Comparison of ENCODE assay signal across 1 cellular context in the genomic region with DNA sequence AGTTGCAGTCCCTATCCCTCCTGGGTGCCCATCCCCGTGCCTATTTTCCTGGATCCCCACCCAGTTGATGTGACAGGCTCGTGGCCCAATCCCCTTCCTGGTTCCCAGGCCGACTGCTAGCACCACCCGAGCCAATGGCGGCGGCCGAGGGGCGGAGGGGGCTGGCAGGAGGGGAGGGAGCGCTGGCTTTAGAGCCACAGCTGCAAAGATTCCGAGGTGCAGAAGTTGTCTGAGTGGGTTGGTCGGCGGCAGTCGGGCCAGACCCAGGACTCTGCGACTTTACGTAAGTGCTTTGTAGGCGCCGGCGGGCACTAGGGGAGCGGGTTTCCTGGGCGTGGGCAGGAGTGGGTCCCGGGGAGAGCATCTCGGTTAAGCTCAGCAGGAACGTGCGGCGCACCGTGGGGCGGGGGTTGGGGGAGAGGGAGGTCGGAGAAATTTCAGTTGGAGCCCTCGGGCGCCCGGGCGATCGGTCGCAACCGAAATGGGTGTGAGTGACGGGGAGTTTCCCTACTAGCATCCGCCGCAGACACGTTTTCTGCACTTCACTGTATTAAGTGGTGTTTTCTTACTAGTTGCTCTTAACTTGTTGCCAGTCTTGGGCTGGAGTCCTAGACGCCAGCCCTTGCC.
TF ChIP-seq lines count a peak whose summit lies in the region.

A gene with protein sequence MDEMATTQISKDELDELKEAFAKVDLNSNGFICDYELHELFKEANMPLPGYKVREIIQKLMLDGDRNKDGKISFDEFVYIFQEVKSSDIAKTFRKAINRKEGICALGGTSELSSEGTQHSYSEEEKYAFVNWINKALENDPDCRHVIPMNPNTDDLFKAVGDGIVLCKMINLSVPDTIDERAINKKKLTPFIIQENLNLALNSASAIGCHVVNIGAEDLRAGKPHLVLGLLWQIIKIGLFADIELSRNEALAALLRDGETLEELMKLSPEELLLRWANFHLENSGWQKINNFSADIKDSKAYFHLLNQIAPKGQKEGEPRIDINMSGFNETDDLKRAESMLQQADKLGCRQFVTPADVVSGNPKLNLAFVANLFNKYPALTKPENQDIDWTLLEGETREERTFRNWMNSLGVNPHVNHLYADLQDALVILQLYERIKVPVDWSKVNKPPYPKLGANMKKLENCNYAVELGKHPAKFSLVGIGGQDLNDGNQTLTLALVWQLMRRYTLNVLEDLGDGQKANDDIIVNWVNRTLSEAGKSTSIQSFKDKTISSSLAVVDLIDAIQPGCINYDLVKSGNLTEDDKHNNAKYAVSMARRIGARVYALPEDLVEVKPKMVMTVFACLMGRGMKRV (plus strand): TSS at position 197 of the 627 bp plus-strand sequence. CDS start 49,077 bp downstream, outside the sequence.

TF ChIP-seq in HepG2, 621 proteins besides CTCF, POLR2A, EP300 and RAD21 (continued from another document and continues in another):
- TF ChIP-seq TSC22D2 (CRISPR knock-in tag; IDR thresholded peaks at IDR 0.05; ENCODE audit: borderline replicate concordance): no peak
- TF ChIP-seq MAZ (IDR thresholded peaks at IDR 0.05; ENCODE audit: borderline replicate concordance, low read depth, low read length): no peak
- 0 out of 2 replicates have a peak, but pooled peaks have one; percentile 51 for TF ChIP-seq MAZ (CRISPR knock-in tag; IDR thresholded peaks at IDR 0.05; ENCODE audit: low read depth)
- TF ChIP-seq, protein P1, sequence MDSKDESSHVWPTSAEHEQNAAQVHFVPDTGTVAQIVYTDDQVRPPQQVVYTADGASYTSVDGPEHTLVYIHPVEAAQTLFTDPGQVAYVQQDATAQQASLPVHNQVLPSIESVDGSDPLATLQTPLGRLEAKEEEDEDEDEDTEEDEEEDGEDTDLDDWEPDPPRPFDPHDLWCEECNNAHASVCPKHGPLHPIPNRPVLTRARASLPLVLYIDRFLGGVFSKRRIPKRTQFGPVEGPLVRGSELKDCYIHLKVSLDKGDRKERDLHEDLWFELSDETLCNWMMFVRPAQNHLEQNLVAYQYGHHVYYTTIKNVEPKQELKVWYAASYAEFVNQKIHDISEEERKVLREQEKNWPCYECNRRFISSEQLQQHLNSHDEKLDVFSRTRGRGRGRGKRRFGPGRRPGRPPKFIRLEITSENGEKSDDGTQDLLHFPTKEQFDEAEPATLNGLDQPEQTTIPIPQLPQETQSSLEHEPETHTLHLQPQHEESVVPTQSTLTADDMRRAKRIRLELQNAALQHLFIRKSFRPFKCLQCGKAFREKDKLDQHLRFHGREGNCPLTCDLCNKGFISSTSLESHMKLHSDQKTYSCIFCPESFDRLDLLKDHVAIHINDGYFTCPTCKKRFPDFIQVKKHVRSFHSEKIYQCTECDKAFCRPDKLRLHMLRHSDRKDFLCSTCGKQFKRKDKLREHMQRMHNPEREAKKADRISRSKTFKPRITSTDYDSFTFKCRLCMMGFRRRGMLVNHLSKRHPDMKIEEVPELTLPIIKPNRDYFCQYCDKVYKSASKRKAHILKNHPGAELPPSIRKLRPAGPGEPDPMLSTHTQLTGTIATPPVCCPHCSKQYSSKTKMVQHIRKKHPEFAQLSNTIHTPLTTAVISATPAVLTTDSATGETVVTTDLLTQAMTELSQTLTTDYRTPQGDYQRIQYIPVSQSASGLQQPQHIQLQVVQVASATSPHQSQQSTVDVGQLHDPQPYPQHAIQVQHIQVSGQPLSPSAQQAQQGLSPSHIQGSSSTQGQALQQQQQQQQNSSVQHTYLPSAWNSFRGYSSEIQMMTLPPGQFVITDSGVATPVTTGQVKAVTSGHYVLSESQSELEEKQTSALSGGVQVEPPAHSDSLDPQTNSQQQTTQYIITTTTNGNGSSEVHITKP (CRISPR knock-in tag; IDR thresholded peaks at IDR 0.05; ENCODE audit: low read depth): no peak
- TF ChIP-seq, protein P2, sequence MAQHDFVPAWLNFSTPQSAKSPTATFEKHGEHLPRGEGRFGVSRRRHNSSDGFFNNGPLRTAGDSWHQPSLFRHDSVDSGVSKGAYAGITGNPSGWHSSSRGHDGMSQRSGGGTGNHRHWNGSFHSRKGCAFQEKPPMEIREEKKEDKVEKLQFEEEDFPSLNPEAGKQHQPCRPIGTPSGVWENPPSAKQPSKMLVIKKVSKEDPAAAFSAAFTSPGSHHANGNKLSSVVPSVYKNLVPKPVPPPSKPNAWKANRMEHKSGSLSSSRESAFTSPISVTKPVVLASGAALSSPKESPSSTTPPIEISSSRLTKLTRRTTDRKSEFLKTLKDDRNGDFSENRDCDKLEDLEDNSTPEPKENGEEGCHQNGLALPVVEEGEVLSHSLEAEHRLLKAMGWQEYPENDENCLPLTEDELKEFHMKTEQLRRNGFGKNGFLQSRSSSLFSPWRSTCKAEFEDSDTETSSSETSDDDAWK (CRISPR knock-in tag; IDR thresholded peaks at IDR 0.05): no peak
- TF ChIP-seq PRPF4 (IDR thresholded peaks at IDR 0.05; ENCODE audit: low read depth, low read length, poor library complexity, severe bottlenecking): no peak
- TF ChIP-seq, protein P3, sequence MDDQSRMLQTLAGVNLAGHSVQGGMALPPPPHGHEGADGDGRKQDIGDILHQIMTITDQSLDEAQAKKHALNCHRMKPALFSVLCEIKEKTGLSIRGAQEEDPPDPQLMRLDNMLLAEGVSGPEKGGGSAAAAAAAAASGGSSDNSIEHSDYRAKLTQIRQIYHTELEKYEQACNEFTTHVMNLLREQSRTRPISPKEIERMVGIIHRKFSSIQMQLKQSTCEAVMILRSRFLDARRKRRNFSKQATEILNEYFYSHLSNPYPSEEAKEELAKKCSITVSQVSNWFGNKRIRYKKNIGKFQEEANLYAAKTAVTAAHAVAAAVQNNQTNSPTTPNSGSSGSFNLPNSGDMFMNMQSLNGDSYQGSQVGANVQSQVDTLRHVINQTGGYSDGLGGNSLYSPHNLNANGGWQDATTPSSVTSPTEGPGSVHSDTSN (CRISPR knock-in tag; IDR thresholded peaks at IDR 0.05; ENCODE audit: borderline replicate concordance): no peak
- peak; percentile 68 for TF ChIP-seq TAF1 (CRISPR knock-in tag; IDR thresholded peaks at IDR 0.05)
- no peak for TF ChIP-seq AGO1 (IDR thresholded peaks at IDR 0.05; ENCODE audit: low read depth, low read length, poor library complexity, severe bottlenecking)
- TF ChIP-seq NR2F6 (IDR thresholded peaks at IDR 0.05): no peak
- no peak for TF ChIP-seq NR2F6 (CRISPR knock-in tag; IDR thresholded peaks at IDR 0.05)
- no peak for TF ChIP-seq ZNF143 (CRISPR knock-in tag; IDR thresholded peaks at IDR 0.05)
- TF ChIP-seq DMAP1 (CRISPR knock-in tag; IDR thresholded peaks at IDR 0.05): peak; percentile 36; the same call in 1 of the 2 replicates
- TF ChIP-seq NFKB2 (CRISPR knock-in tag; IDR thresholded peaks at IDR 0.05; ENCODE audit: borderline replicate concordance): peak; percentile 39; the same call in 1 of the 2 replicates
- no peak for TF ChIP-seq RBAK (CRISPR knock-in tag; IDR thresholded peaks at IDR 0.05)
- TF ChIP-seq ZNF883 (CRISPR knock-in tag; IDR thresholded peaks at IDR 0.05; ENCODE audit: not compliant biosample characterization): no peak
- TF ChIP-seq, protein P4, sequence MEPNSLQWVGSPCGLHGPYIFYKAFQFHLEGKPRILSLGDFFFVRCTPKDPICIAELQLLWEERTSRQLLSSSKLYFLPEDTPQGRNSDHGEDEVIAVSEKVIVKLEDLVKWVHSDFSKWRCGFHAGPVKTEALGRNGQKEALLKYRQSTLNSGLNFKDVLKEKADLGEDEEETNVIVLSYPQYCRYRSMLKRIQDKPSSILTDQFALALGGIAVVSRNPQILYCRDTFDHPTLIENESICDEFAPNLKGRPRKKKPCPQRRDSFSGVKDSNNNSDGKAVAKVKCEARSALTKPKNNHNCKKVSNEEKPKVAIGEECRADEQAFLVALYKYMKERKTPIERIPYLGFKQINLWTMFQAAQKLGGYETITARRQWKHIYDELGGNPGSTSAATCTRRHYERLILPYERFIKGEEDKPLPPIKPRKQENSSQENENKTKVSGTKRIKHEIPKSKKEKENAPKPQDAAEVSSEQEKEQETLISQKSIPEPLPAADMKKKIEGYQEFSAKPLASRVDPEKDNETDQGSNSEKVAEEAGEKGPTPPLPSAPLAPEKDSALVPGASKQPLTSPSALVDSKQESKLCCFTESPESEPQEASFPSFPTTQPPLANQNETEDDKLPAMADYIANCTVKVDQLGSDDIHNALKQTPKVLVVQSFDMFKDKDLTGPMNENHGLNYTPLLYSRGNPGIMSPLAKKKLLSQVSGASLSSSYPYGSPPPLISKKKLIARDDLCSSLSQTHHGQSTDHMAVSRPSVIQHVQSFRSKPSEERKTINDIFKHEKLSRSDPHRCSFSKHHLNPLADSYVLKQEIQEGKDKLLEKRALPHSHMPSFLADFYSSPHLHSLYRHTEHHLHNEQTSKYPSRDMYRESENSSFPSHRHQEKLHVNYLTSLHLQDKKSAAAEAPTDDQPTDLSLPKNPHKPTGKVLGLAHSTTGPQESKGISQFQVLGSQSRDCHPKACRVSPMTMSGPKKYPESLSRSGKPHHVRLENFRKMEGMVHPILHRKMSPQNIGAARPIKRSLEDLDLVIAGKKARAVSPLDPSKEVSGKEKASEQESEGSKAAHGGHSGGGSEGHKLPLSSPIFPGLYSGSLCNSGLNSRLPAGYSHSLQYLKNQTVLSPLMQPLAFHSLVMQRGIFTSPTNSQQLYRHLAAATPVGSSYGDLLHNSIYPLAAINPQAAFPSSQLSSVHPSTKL (CRISPR knock-in tag; IDR thresholded peaks at IDR 0.05): peak; percentile 36; the same call in 1 of the 2 replicates
- no peak for TF ChIP-seq ZFP1 (CRISPR knock-in tag; IDR thresholded peaks at IDR 0.05)
- TF ChIP-seq TCF7L2 (IDR thresholded peaks at IDR 0.05; ENCODE audit: low read depth, low read length): no peak
- no peak for TF ChIP-seq ZNF235 (CRISPR knock-in tag; IDR thresholded peaks at IDR 0.05; ENCODE audit: borderline replicate concordance)
- peak; percentile 63 for TF ChIP-seq HNRNPLL (IDR thresholded peaks at IDR 0.05; ENCODE audit: low read depth, low read length, poor library complexity, severe bottlenecking)
- no peak for TF ChIP-seq FOSL2 (CRISPR knock-in tag; IDR thresholded peaks at IDR 0.05)
- TF ChIP-seq, protein P5, sequence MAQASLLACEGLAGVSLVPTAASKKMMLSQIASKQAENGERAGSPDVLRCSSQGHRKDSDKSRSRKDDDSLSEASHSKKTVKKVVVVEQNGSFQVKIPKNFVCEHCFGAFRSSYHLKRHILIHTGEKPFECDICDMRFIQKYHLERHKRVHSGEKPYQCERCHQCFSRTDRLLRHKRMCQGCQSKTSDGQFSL (CRISPR knock-in tag; IDR thresholded peaks at IDR 0.05): no peak
- no peak for TF ChIP-seq ZNF136 (CRISPR knock-in tag; IDR thresholded peaks at IDR 0.05; ENCODE audit: low read depth)
- no peak; the same call in 1 of the 2 replicates for TF ChIP-seq ZNF768 (CRISPR knock-in tag; IDR thresholded peaks at IDR 0.05)
- TF ChIP-seq, protein P6, sequence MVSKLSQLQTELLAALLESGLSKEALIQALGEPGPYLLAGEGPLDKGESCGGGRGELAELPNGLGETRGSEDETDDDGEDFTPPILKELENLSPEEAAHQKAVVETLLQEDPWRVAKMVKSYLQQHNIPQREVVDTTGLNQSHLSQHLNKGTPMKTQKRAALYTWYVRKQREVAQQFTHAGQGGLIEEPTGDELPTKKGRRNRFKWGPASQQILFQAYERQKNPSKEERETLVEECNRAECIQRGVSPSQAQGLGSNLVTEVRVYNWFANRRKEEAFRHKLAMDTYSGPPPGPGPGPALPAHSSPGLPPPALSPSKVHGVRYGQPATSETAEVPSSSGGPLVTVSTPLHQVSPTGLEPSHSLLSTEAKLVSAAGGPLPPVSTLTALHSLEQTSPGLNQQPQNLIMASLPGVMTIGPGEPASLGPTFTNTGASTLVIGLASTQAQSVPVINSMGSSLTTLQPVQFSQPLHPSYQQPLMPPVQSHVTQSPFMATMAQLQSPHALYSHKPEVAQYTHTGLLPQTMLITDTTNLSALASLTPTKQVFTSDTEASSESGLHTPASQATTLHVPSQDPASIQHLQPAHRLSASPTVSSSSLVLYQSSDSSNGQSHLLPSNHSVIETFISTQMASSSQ (IDR thresholded peaks at IDR 0.05; ENCODE audit: low read depth): no peak
- TF ChIP-seq, protein P6 (CRISPR knock-in tag; IDR thresholded peaks at IDR 0.05; ENCODE audit: borderline replicate concordance): 0 out of 2 replicates have a peak, but pooled peaks have one; percentile 2
- TF ChIP-seq FOXO1 (CRISPR knock-in tag; IDR thresholded peaks at IDR 0.05): no peak
- TF ChIP-seq, protein P7, sequence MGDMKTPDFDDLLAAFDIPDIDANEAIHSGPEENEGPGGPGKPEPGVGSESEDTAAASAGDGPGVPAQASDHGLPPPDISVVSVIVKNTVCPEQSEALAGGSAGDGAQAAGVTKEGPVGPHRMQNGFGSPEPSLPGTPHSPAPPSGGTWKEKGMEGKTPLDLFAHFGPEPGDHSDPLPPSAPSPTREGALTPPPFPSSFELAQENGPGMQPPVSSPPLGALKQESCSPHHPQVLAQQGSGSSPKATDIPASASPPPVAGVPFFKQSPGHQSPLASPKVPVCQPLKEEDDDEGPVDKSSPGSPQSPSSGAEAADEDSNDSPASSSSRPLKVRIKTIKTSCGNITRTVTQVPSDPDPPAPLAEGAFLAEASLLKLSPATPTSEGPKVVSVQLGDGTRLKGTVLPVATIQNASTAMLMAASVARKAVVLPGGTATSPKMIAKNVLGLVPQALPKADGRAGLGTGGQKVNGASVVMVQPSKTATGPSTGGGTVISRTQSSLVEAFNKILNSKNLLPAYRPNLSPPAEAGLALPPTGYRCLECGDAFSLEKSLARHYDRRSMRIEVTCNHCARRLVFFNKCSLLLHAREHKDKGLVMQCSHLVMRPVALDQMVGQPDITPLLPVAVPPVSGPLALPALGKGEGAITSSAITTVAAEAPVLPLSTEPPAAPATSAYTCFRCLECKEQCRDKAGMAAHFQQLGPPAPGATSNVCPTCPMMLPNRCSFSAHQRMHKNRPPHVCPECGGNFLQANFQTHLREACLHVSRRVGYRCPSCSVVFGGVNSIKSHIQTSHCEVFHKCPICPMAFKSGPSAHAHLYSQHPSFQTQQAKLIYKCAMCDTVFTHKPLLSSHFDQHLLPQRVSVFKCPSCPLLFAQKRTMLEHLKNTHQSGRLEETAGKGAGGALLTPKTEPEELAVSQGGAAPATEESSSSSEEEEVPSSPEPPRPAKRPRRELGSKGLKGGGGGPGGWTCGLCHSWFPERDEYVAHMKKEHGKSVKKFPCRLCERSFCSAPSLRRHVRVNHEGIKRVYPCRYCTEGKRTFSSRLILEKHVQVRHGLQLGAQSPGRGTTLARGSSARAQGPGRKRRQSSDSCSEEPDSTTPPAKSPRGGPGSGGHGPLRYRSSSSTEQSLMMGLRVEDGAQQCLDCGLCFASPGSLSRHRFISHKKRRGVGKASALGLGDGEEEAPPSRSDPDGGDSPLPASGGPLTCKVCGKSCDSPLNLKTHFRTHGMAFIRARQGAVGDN (CRISPR knock-in tag; IDR thresholded peaks at IDR 0.05): peak; percentile 46; the same call in 1 of the 2 replicates
- no peak for TF ChIP-seq ZNF776 (CRISPR knock-in tag; IDR thresholded peaks at IDR 0.05)
- no peak for TF ChIP-seq MYNN (CRISPR knock-in tag; IDR thresholded peaks at IDR 0.05; ENCODE audit: low read depth)
- no peak for TF ChIP-seq ZNF431 (CRISPR knock-in tag; IDR thresholded peaks at IDR 0.05; ENCODE audit: borderline replicate concordance, low read depth)
- TF ChIP-seq MAFG (CRISPR knock-in tag; IDR thresholded peaks at IDR 0.05): no peak
- TF ChIP-seq MBD4 (IDR thresholded peaks at IDR 0.05; ENCODE audit: borderline replicate concordance, low read length): no peak
